Comparison of ENCODE assay signal across 9 cellular contexts in the genomic region with DNA sequence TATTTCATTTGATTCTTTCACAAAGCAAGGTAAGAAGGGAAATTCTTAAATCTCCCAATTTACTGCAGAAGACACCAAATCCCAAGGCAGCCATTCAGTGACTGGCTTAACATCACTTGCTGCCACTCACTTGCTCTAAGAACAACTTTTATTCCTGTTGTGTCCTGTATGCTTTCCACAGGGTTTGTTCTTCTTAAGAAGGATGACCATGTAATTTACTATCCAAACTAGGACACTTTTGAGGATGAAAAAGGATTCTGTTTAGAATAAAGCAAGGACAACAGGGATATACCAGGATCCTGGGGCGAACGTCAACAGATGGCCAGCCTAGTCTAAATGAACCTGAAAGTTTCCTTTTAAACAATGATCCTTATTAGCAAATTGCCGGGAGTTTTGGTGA. TPM values are rescaled to one million over a fixed set of nuclear protein-coding genes. Genes with fewer than 3 reads are reported as not detected.
"Had no signal": no experiment of that assay in that cellular context is flagged by ENCODE, and none has a peak within 500 bp of the region (broad histone marks: within the 10 kb centered on the region; RNA-seq: fewer than 3 reads in every experiment).

No MANE protein-coding gene starts in this region.

- H3K9me3 ChIP-seq: HAP-1 had no signal

- DNase-seq: H7, HFFc6 had no signal

- H3K27me3 Mint-ChIP-seq: IgD-negative memory B cell had no signal

- ATAC-seq: GM23338, HCT116, HepG2 had no signal

- H3K4me1 Mint-ChIP-seq: IgD-negative memory B cell had no signal

- H3K36me3 Mint-ChIP-seq: IgD-negative memory B cell had no signal

- H3K36me3 ChIP-seq: HAP-1 had no signal

- H3K4me3 ChIP-seq: GM23338, HAP-1 had no signal

- H3K27ac ChIP-seq: HL-60 had no signal

- H3K27ac Mint-ChIP-seq: GM23338, HFFc6, IgD-negative memory B cell had no signal

- H3K4me3 Mint-ChIP-seq: GM23338, HFFc6, IgD-negative memory B cell had no signal

- H3K4me1 ChIP-seq: HAP-1 had no signal

RNA-seq across cellular contexts. Expression of a gene that starts 34.8 kb away (rescaled TPM):
- total RNA-seq: HepG2, HFFc6, HT1080 had no signal
- polyA plus RNA-seq: HepG2, IgD-negative memory B cell had no signal
